ENCODE assay signal across 28 cellular contexts in the genomic region with DNA sequence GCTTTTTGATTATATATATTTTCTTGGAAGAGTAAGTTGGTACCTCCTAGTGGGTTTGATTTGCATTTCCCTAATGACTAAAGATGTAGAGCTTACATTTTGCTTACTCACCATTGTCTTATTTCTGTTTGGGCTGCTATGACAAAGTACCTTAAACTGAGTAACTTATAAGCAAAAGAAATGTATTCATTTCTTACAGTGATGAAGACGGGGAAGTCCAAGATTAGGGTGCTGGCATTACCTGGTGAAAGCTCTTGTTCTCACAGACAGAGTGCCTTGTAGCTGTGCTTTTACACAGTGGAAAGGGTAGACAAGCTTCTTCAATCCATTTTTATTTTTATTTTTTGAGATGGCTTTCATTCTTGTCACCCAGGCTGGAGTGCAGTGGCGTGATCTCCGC.
"Had no signal": no experiment of that assay in that cellular context is flagged by ENCODE, and none has a peak within 500 bp of the region (broad histone marks: within the 10 kb centered on the region; RNA-seq: fewer than 3 reads in every experiment).

No MANE protein-coding gene starts in this region.

- DNase-seq: activated CD4-positive, alpha-beta T cell treated with anti-CD3 and anti-CD28 coated beads for 1 hour; activated CD4-positive, alpha-beta T cell treated with anti-CD3 and anti-CD28 coated beads for 4 hours; activated CD4-positive, alpha-beta T cell treated with anti-CD3 and anti-CD28 coated beads, Interleukin-2, amount 10 ng/mL, durations not matched to agents 7 days and 5 days; activated CD4-positive, alpha-beta T cell treated with anti-CD3 and anti-CD28 coated beads, Interleukin-2, amount 50 U/mL, for 4 hours; activated CD8-positive, alpha-beta memory T cell treated with anti-CD3 and anti-CD28 coated beads for 24 hours; activated CD8-positive, alpha-beta T cell treated with anti-CD3 and anti-CD28 coated beads for 36 hours; activated gamma-delta T cell; activated naive CD4-positive, alpha-beta T cell; activated naive CD4-positive, alpha-beta T cell treated with anti-CD3 and anti-CD28 coated beads, Interleukin-2, amount 10 ng/mL, durations not matched to agents 7 days and 5 days; activated naive CD8-positive, alpha-beta T cell treated with anti-CD3 and anti-CD28 coated beads, Interleukin-2, amount 10 ng/mL, durations not matched to agents 7 days and 5 days; activated T-cell treated with anti-CD3 and anti-CD28 coated beads, Interleukin-2, amount 50 U/mL, for 48 hours; central memory CD4-positive, alpha-beta T cell; cerebellar nuclear complex; colonic mucosa; effector CD8-positive, alpha-beta T cell; esophagus squamous epithelium; head of caudate nucleus; T-helper 2 cell had no signal

- FAIRE-seq: endometrium, endothelial cell of umbilical vein, frontal cortex had no signal

- H3K27ac Mint-ChIP-seq: activated CD4-positive, alpha-beta T cell treated with anti-CD3 and anti-CD28 coated beads, Interleukin-2, amount 10 ng/mL, durations not matched to agents 7 days and 5 days; activated CD8-positive, alpha-beta T cell treated with anti-CD3 and anti-CD28 coated beads for 36 hours; activated naive CD4-positive, alpha-beta T cell treated with anti-CD3 and anti-CD28 coated beads, Interleukin-2, amount 10 ng/mL, durations not matched to agents 7 days and 5 days; activated naive CD4-positive, alpha-beta T cell treated with anti-CD3 and anti-CD28 coated beads, Interleukin-2, amount 50 U/mL, for 72 hours; activated naive CD8-positive, alpha-beta T cell treated with anti-CD3 and anti-CD28 coated beads, Interleukin-2, amount 10 ng/mL, durations not matched to agents 7 days and 5 days; activated T-helper 1 cell treated with anti-CD3 and anti-CD28 coated beads, Interleukin-12 subunit alpha, Interleukin-12 subunit beta, Interleukin-2, Interleukin-4 antibody, amounts not matched to agents 30 ng/mL and 10 ng/mL and 1 ng/mL, durations not matched to agents 14 hours and 24 hours and 36 hours; brain had no signal

- ATAC-seq: activated CD8-positive, alpha-beta T cell treated with anti-CD3 and anti-CD28 coated beads for 36 hours had no signal

- H3K4me1 ChIP-seq: ascending aorta, breast epithelium, colonic mucosa, esophagus squamous epithelium had no signal

- H3K27me3 Mint-ChIP-seq: activated CD8-positive, alpha-beta T cell treated with anti-CD3 and anti-CD28 coated beads for 36 hours; activated naive CD4-positive, alpha-beta T cell treated with anti-CD3 and anti-CD28 coated beads, Interleukin-2, amount 10 ng/mL, durations not matched to agents 7 days and 5 days; activated naive CD8-positive, alpha-beta T cell treated with anti-CD3 and anti-CD28 coated beads, Interleukin-2, amount 10 ng/mL, durations not matched to agents 7 days and 5 days; brain had no signal

- H3K9me3 ChIP-seq: ascending aorta, breast epithelium, colonic mucosa, esophagus squamous epithelium had no signal

- H3K4me3 ChIP-seq: ascending aorta, breast epithelium, cardiac muscle cell, colonic mucosa, esophagus squamous epithelium had no signal

- H3K36me3 Mint-ChIP-seq: activated naive CD4-positive, alpha-beta T cell treated with anti-CD3 and anti-CD28 coated beads, Interleukin-2, amount 10 ng/mL, durations not matched to agents 7 days and 5 days; activated naive CD4-positive, alpha-beta T cell treated with anti-CD3 and anti-CD28 coated beads, Interleukin-2, amount 50 U/mL, for 72 hours; activated naive CD8-positive, alpha-beta T cell treated with anti-CD3 and anti-CD28 coated beads, Interleukin-2, amount 10 ng/mL, durations not matched to agents 7 days and 5 days; brain had no signal

- H3K4me3 Mint-ChIP-seq: activated CD4-positive, alpha-beta T cell treated with anti-CD3 and anti-CD28 coated beads, Interleukin-2, amount 10 ng/mL, durations not matched to agents 7 days and 5 days; activated CD8-positive, alpha-beta T cell treated with anti-CD3 and anti-CD28 coated beads for 36 hours; activated naive CD4-positive, alpha-beta T cell treated with anti-CD3 and anti-CD28 coated beads, Interleukin-2, amount 10 ng/mL, durations not matched to agents 7 days and 5 days; activated naive CD8-positive, alpha-beta T cell treated with anti-CD3 and anti-CD28 coated beads, Interleukin-2, amount 10 ng/mL, durations not matched to agents 7 days and 5 days; activated T-helper 1 cell treated with anti-CD3 and anti-CD28 coated beads, Interleukin-12 subunit alpha, Interleukin-12 subunit beta, Interleukin-2, Interleukin-4 antibody, amounts not matched to agents 30 ng/mL and 10 ng/mL and 1 ng/mL, durations not matched to agents 14 hours and 24 hours and 36 hours; brain had no signal

- H3K4me1 Mint-ChIP-seq: activated CD4-positive, alpha-beta T cell treated with anti-CD3 and anti-CD28 coated beads, Interleukin-2, amount 10 ng/mL, durations not matched to agents 7 days and 5 days; activated naive CD4-positive, alpha-beta T cell treated with anti-CD3 and anti-CD28 coated beads, Interleukin-2, amount 10 ng/mL, durations not matched to agents 7 days and 5 days; activated naive CD8-positive, alpha-beta T cell treated with anti-CD3 and anti-CD28 coated beads, Interleukin-2, amount 10 ng/mL, durations not matched to agents 7 days and 5 days; brain had no signal

- H3K36me3 ChIP-seq: ascending aorta, breast epithelium, cardiac muscle cell, colonic mucosa, esophagus squamous epithelium had no signal

- H3K27ac ChIP-seq: ascending aorta, breast epithelium, cardiac muscle cell, colonic mucosa, epithelial cell of prostate, esophagus squamous epithelium had no signal

- H3K27me3 ChIP-seq: ascending aorta, breast epithelium, cardiac muscle cell, colonic mucosa, esophagus squamous epithelium had no signal

- H3K9me3 Mint-ChIP-seq: activated CD4-positive, alpha-beta T cell treated with anti-CD3 and anti-CD28 coated beads, Interleukin-2, amount 10 ng/mL, durations not matched to agents 7 days and 5 days; activated CD8-positive, alpha-beta T cell treated with anti-CD3 and anti-CD28 coated beads for 36 hours; activated naive CD4-positive, alpha-beta T cell treated with anti-CD3 and anti-CD28 coated beads, Interleukin-2, amount 10 ng/mL, durations not matched to agents 7 days and 5 days; activated naive CD4-positive, alpha-beta T cell treated with anti-CD3 and anti-CD28 coated beads, Interleukin-2, amount 50 U/mL, for 72 hours; activated naive CD8-positive, alpha-beta T cell treated with anti-CD3 and anti-CD28 coated beads, Interleukin-2, amount 10 ng/mL, durations not matched to agents 7 days and 5 days; activated T-helper 1 cell treated with anti-CD3 and anti-CD28 coated beads, Interleukin-12 subunit alpha, Interleukin-12 subunit beta, Interleukin-2, Interleukin-4 antibody, amounts not matched to agents 30 ng/mL and 10 ng/mL and 1 ng/mL, durations not matched to agents 14 hours and 24 hours and 36 hours; brain had no signal
